ENCODE assay signal across 22 cellular contexts in the genomic region with DNA sequence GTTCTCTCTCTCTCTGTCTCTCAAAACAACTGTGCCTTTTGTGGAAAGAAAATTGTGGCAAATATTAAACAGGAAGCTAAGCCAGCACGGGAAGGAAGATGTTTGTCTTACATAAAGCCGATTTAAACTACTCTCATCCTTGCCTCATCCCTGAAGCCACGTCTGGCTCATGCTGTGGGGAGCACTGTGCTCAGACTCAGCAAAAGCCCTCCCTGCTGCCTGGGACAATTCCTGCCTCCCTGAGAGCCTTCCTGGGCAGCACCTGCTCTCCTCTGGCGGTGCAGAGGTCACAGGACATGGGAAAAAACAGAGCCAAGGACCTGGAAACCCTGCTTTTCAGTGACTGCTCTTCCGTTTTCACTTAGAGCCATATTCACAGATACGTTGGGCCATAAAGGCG.
DNase-seq lines count a peak whose midpoint lies in the region; ATAC-seq and TF ChIP-seq lines count a peak whose summit lies in the region.
"Had no signal": no experiment of that assay in that cellular context is flagged by ENCODE, and none has a peak within 500 bp of the region (broad histone marks: within the 10 kb centered on the region; RNA-seq: fewer than 3 reads in every experiment).

No MANE protein-coding gene starts in this region.

- no peaks in the 10 kb centered on the region for H3K36me3 Mint-ChIP-seq in endodermal cell (ENCODE audit: low read depth)
- H3K36me3 Mint-ChIP-seq: CD4-positive, CD25-positive, alpha-beta regulatory T cell had no signal

- 66 to 69% methylated on average over 7 of the region's 7 CpGs for WGBS in endodermal cell (ENCODE audit: insufficient coverage in 1 of 2, insufficient read length in 1 of 2), 2 experiments
- WGBS in right cardiac atrium = 47% methylated on average over 7 of the region's 7 CpGs

- DNase-seq in NCI-H748 (lab: John Stamatoyannopoulos, UW; ENCODE audit: unreplicated experiment) (peak; percentile 34), NCI-H748 treated with DMSO at 0.1 percent for 48 hours (lab: John Stamatoyannopoulos, UW) (no peak), NCI-H82 (lab: John Stamatoyannopoulos, UW) (peak; percentile 80), endodermal cell (peak; percentile 71), right cardiac atrium (no peak)
- DNase-seq in effector CD8-positive, alpha-beta T cell (lab: John Stamatoyannopoulos, UW) = no peak
- no peak for DNase-seq in activated CD4-positive, alpha-beta T cell treated with anti-CD3 and anti-CD28 coated beads, Interleukin-2, amount 50 U/mL, for 4 hours
- DNase-seq: 8988T; BE2C; Caco-2; CD4-positive, CD25-positive, alpha-beta regulatory T cell; DMS53; EL; NCI-H1092 treated with DMSO at 0.1 percent for 48 hours; NCI-H1694 treated with DMSO at 0.1 percent for 48 hours; NCI-H2107; NCI-H2227 treated with DMSO at 0.1 percent for 48 hours; NCI-H774; SJCRH30 had no signal

- intact Hi-C loops in right cardiac atrium (cut with DNase I) = no loop called here

- no peak overlapping the region for H3K4me3 Mint-ChIP-seq in endodermal cell
- H3K4me3 Mint-ChIP-seq: CD4-positive, CD25-positive, alpha-beta regulatory T cell had no signal

- peaks cover 10% of the 10 kb centered on the region for H3K4me1 Mint-ChIP-seq in endodermal cell
- H3K4me1 Mint-ChIP-seq: CD4-positive, CD25-positive, alpha-beta regulatory T cell had no signal

- H3K4me1 ChIP-seq in endodermal cell (ENCODE audit: control insufficient read depth, insufficient read depth, low read length) (no peaks in the 10 kb centered on the region), right cardiac atrium (ENCODE audit: control insufficient read depth, insufficient read depth, low read length) (no peaks in the 10 kb centered on the region)
- H3K4me1 ChIP-seq: BE2C, Caco-2, SJCRH30 had no signal

- H3K9ac ChIP-seq in endodermal cell (ENCODE audit: extremely low read depth, low read length, poor library complexity, severe bottlenecking) = no peak overlapping the region

- H3K27ac ChIP-seq in endodermal cell (ENCODE audit: low read depth, low read length) (no peak overlapping the region), temporal lobe (ENCODE audit: low read depth, low read length) (peak overlapping the region; percentile 4), right cardiac atrium (ENCODE audit: low read length) (no peak overlapping the region)
- H3K27ac ChIP-seq: SJCRH30 had no signal

- H3K9me3 ChIP-seq in endodermal cell (ENCODE audit: control insufficient read depth, low read length) (no peaks in the 10 kb centered on the region), right cardiac atrium (ENCODE audit: control insufficient read depth, low read length) (no peaks in the 10 kb centered on the region)
- H3K9me3 ChIP-seq: BE2C, Caco-2, SJCRH30 had no signal

- TF ChIP-seq CTCF in endodermal cell (conservative IDR thresholded peaks at IDR 0.05) = no peak

- H3K27me3 ChIP-seq in endodermal cell (ENCODE audit: control insufficient read depth, insufficient read depth, low read length, poor library complexity, severe bottlenecking) = no peaks in the 10 kb centered on the region
- H3K27me3 ChIP-seq in right cardiac atrium (ENCODE audit: control insufficient read depth, insufficient read depth) = no peaks in the 10 kb centered on the region
- H3K27me3 ChIP-seq: BE2C, SJCRH30 had no signal

- H3K27me3 Mint-ChIP-seq in endodermal cell (ENCODE audit: insufficient read depth) = no peaks in the 10 kb centered on the region
- H3K27me3 Mint-ChIP-seq: CD4-positive, CD25-positive, alpha-beta regulatory T cell had no signal

- H3K36me3 ChIP-seq in endodermal cell (ENCODE audit: control insufficient read depth, insufficient read depth, low read length) = no peaks in the 10 kb centered on the region
- H3K36me3 ChIP-seq: BE2C, SJCRH30 had no signal

- H3K9me3 Mint-ChIP-seq in endodermal cell = peaks cover 12% of the 10 kb centered on the region

- no peak for ATAC-seq in right cardiac atrium
- ATAC-seq: K562, Panc1 had no signal

- no peak overlapping the region for H3K27ac Mint-ChIP-seq in endodermal cell
- H3K27ac Mint-ChIP-seq: CD4-positive, CD25-positive, alpha-beta regulatory T cell had no signal

- H3K4me3 ChIP-seq in endodermal cell (ENCODE audit: low read length) (no peak overlapping the region), right cardiac atrium (ENCODE audit: low read length) (no peak overlapping the region)
- H3K4me3 ChIP-seq: K562, SJCRH30 had no signal

Comparison
In these comparisons a context has a peak if more than half of its experiments do, and no peak if none do; other contexts are left out.
1. DNase-seq: peak in NCI-H748 (single experiment), NCI-H82 (single experiment) and endodermal cell (single experiment); none in NCI-H748 treated with DMSO at 0.1 percent for 48 hours (single experiment), right cardiac atrium (0 of 3), effector CD8-positive, alpha-beta T cell (single experiment) and activated CD4-positive, alpha-beta T cell treated with anti-CD3 and anti-CD28 coated beads, Interleukin-2, amount 50 U/mL, for 4 hours (0 of 2).